14 cellular contexts compared by ENCODE assay signal in genomic region chr6:169949501-169950097, GRCh38.
"Had no signal": no experiment of that assay in that cellular context is flagged by ENCODE, and none has a peak within 500 bp of the region (broad histone marks: within the 10 kb centered on the region; RNA-seq: fewer than 3 reads in every experiment).

No MANE protein-coding gene starts in this region.

- DNase-seq: activated CD4-positive, alpha-beta T cell treated with anti-CD3 and anti-CD28 coated beads for 48 hours; activated naive CD4-positive, alpha-beta T cell treated with anti-CD3 and anti-CD28 coated beads, Interleukin-2, amount 10 ng/mL, durations not matched to agents 7 days and 5 days; effector CD4-positive, alpha-beta T cell; heart left ventricle; occipital lobe; psoas muscle; sigmoid colon; stimulated activated naive CD8-positive, alpha-beta T cell treated with anti-CD3 and anti-CD28 coated beads, Interleukin-15, Interleukin-2, amounts not matched to agents 100 U/mL and 50 U/mL, for 24 hours; upper lobe of right lung had no signal

- H3K27me3 ChIP-seq: heart left ventricle, sigmoid colon, upper lobe of right lung had no signal

- H3K36me3 ChIP-seq: heart left ventricle, sigmoid colon, upper lobe of right lung had no signal

- H3K27ac ChIP-seq: coronary artery, heart left ventricle, psoas muscle, sigmoid colon, upper lobe of right lung had no signal

- H3K4me1 ChIP-seq: heart left ventricle, psoas muscle, sigmoid colon, upper lobe of right lung had no signal

- ATAC-seq: natural killer cell treated with Interleukin-12 subunit alpha and Interleukin-12 subunit beta and Interleukin-15 and Interleukin-18, amount 100 ng/mL, for 72 hours; stimulated activated naive CD8-positive, alpha-beta T cell treated with anti-CD3 and anti-CD28 coated beads, Interleukin-15, Interleukin-2, amounts not matched to agents 100 U/mL and 50 U/mL, for 24 hours; upper lobe of right lung; WTC11 had no signal

- H3K4me3 ChIP-seq: coronary artery, heart left ventricle, psoas muscle, sigmoid colon, upper lobe of right lung had no signal

- FAIRE-seq: frontal cortex, islet of Langerhans had no signal

- H3K9me3 ChIP-seq: psoas muscle, sigmoid colon, upper lobe of right lung had no signal
